ENCODE assay signal across 1 cellular context in the genomic region with DNA sequence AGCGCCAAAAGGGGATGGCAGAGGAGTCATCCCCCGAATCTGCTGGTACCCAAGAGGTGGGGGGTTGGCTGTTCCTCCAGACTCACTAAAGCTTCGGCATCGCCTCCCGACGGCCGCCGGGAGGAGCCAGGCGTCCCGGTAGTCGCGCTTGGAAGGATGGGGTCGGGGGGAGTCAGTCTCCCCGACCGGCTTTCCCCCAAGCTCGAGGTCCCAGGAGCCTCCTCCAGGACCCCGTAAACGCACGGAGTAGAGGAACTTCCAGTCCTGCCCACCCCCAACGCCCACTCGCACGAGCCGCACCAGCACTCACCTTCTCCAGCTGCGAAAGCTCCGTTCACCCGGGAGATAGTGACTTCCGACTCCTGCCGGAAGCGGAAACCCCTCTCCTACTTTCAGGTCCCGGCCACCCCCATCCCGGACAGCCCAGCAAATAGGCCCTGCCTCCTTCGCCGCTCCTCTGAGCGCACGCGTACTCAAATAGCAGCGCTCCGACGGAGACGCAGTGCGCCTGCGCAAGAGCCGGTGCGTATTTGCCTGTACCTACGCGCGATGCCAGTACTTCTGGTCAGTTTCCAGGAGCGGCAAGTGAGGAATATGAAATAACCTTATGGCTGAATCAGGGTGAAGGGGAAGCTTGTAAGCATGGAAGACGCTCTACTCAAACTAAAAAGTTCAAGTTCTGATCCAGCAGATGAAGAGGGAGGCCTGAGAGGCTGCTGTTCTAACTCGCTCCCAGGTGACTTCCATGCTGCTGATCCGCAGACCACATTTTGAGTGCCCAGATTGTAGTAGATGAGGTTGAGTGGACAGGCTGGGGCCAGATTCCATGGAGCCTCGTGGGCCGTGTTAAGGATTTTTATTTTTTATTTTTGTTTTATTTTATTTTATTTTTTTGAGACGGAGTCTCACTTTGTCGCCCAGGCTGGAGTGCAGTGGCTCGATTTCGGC.
TF ChIP-seq lines count a peak whose summit lies in the region.

A gene (minus strand): TSS at position 350 of the 948 bp plus-strand sequence. CDS start 4,883 bp downstream, outside the sequence.

TF ChIP-seq in K562, 482 proteins besides CTCF, POLR2A, EP300 and RAD21 (continued from another document):
- TF ChIP-seq, protein P1, sequence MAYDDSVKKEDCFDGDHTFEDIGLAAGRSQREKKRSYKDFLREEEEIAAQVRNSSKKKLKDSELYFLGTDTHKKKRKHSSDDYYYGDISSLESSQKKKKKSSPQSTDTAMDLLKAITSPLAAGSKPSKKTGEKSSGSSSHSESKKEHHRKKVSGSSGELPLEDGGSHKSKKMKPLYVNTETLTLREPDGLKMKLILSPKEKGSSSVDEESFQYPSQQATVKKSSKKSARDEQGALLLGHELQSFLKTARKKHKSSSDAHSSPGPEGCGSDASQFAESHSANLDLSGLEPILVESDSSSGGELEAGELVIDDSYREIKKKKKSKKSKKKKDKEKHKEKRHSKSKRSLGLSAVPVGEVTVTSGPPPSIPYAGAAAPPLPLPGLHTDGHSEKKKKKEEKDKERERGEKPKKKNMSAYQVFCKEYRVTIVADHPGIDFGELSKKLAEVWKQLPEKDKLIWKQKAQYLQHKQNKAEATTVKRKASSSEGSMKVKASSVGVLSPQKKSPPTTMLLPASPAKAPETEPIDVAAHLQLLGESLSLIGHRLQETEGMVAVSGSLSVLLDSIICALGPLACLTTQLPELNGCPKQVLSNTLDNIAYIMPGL (CRISPR knock-in tag; IDR thresholded peaks at IDR 0.05), result no peak
- TF ChIP-seq, protein P2, sequence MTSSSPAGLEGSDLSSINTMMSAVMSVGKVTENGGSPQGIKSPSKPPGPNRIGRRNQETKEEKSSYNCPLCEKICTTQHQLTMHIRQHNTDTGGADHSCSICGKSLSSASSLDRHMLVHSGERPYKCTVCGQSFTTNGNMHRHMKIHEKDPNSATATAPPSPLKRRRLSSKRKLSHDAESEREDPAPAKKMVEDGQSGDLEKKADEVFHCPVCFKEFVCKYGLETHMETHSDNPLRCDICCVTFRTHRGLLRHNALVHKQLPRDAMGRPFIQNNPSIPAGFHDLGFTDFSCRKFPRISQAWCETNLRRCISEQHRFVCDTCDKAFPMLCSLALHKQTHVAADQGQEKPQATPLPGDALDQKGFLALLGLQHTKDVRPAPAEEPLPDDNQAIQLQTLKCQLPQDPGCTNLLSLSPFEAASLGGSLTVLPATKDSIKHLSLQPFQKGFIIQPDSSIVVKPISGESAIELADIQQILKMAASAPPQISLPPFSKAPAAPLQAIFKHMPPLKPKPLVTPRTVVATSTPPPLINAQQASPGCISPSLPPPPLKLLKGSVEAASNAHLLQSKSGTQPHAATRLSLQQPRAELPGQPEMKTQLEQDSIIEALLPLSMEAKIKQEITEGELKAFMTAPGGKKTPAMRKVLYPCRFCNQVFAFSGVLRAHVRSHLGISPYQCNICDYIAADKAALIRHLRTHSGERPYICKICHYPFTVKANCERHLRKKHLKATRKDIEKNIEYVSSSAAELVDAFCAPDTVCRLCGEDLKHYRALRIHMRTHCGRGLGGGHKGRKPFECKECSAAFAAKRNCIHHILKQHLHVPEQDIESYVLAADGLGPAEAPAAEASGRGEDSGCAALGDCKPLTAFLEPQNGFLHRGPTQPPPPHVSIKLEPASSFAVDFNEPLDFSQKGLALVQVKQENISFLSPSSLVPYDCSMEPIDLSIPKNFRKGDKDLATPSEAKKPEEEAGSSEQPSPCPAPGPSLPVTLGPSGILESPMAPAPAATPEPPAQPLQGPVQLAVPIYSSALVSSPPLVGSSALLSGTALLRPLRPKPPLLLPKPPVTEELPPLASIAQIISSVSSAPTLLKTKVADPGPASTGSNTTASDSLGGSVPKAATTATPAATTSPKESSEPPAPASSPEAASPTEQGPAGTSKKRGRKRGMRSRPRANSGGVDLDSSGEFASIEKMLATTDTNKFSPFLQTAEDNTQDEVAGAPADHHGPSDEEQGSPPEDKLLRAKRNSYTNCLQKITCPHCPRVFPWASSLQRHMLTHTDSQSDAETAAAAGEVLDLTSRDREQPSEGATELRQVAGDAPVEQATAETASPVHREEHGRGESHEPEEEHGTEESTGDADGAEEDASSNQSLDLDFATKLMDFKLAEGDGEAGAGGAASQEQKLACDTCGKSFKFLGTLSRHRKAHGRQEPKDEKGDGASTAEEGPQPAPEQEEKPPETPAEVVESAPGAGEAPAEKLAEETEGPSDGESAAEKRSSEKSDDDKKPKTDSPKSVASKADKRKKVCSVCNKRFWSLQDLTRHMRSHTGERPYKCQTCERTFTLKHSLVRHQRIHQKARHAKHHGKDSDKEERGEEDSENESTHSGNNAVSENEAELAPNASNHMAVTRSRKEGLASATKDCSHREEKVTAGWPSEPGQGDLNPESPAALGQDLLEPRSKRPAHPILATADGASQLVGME (CRISPR knock-in tag; IDR thresholded peaks at IDR 0.05), result no peak
- TF ChIP-seq ATF1 (CRISPR knock-in tag; IDR thresholded peaks at IDR 0.05), result no peak
- peak; percentile 29; the same call in 1 of the 2 replicates for TF ChIP-seq ATF1 (tag; IDR thresholded peaks at IDR 0.05)
- TF ChIP-seq ZNF408 (CRISPR knock-in tag; IDR thresholded peaks at IDR 0.05; ENCODE audit: low read depth), result no peak
- TF ChIP-seq RB1 (IDR thresholded peaks at IDR 0.05; ENCODE audit: low read depth), result peak; percentile 67; the same call in 1 of the 2 replicates
- peak; percentile 95 for TF ChIP-seq MEIS2 (IDR thresholded peaks at IDR 0.05; ENCODE audit: partially characterized antibody)
- TF ChIP-seq MYC (IDR thresholded peaks at IDR 0.05; ENCODE audit: low read depth, low read length), result peak; percentile 62
- no peak for TF ChIP-seq MYC (CRISPR knock-in tag; IDR thresholded peaks at IDR 0.05; ENCODE audit: borderline replicate concordance, low read depth)
- no peak; the same call in 1 of the 2 replicates for TF ChIP-seq BMI1 (IDR thresholded peaks at IDR 0.05; ENCODE audit: low read length)
- TF ChIP-seq ZFX (CRISPR knock-in tag; IDR thresholded peaks at IDR 0.05), result peak; percentile 56; the same call in 1 of the 2 replicates
- TF ChIP-seq, protein P3, sequence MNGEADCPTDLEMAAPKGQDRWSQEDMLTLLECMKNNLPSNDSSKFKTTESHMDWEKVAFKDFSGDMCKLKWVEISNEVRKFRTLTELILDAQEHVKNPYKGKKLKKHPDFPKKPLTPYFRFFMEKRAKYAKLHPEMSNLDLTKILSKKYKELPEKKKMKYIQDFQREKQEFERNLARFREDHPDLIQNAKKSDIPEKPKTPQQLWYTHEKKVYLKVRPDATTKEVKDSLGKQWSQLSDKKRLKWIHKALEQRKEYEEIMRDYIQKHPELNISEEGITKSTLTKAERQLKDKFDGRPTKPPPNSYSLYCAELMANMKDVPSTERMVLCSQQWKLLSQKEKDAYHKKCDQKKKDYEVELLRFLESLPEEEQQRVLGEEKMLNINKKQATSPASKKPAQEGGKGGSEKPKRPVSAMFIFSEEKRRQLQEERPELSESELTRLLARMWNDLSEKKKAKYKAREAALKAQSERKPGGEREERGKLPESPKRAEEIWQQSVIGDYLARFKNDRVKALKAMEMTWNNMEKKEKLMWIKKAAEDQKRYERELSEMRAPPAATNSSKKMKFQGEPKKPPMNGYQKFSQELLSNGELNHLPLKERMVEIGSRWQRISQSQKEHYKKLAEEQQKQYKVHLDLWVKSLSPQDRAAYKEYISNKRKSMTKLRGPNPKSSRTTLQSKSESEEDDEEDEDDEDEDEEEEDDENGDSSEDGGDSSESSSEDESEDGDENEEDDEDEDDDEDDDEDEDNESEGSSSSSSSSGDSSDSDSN (IDR thresholded peaks at IDR 0.05; ENCODE audit: borderline replicate concordance in 1 of 2, low read depth in 2 of 2, low read length in 2 of 2), result peak in 1 of 2 experiments; percentile 85; a peak in 2 of 4 replicates
- TF ChIP-seq CTBP1 (IDR thresholded peaks at IDR 0.05; ENCODE audit: borderline replicate concordance), result peak; percentile 68; the same call in 1 of the 2 replicates
- TF ChIP-seq ZNF143 (CRISPR knock-in tag; IDR thresholded peaks at IDR 0.05), result no peak
- TF ChIP-seq NBN (IDR thresholded peaks at IDR 0.05; ENCODE audit: low read depth), result peak; percentile 14; the same call in 1 of the 2 replicates
- TF ChIP-seq TEAD1 (CRISPR knock-in tag; IDR thresholded peaks at IDR 0.05), result 0 out of 4 replicates have a peak, but pooled peaks have one; percentile 30 to 45
- TF ChIP-seq ZNF445 (CRISPR knock-in tag; IDR thresholded peaks at IDR 0.05; ENCODE audit: low read depth), result no peak
- peak; percentile 62; the same call in 1 of the 2 replicates for TF ChIP-seq SP1 (CRISPR knock-in tag; IDR thresholded peaks at IDR 0.05)
- TF ChIP-seq ZSCAN29 (IDR thresholded peaks at IDR 0.05), result no peak
